ENCODE assay signal across 36 cellular contexts in genomic region chr2:107776333-107776732, GRCh38. TPM values are rescaled to one million over a fixed set of nuclear protein-coding genes. Genes with fewer than 3 reads are reported as not detected.
"Had no signal": no experiment of that assay in that cellular context is flagged by ENCODE, and none has a peak within 500 bp of the region (broad histone marks: within the 10 kb centered on the region; RNA-seq: fewer than 3 reads in every experiment).

No MANE protein-coding gene starts in this region.

- H3K36me3 Mint-ChIP-seq: activated CD8-positive, alpha-beta memory T cell treated with anti-CD3 and anti-CD28 coated beads, Interleukin-2, amount 10 ng/mL, durations not matched to agents 7 days and 5 days; activated naive CD4-positive, alpha-beta T cell treated with anti-CD3 and anti-CD28 coated beads, Interleukin-2, amount 10 ng/mL, durations not matched to agents 7 days and 5 days; activated naive CD8-positive, alpha-beta T cell; brain; IgD-negative memory B cell had no signal

- H3K27ac Mint-ChIP-seq: activated CD4-positive, alpha-beta memory T cell treated with anti-CD3 and anti-CD28 coated beads, Interleukin-2, amount 10 ng/mL, durations not matched to agents 7 days and 5 days; activated CD8-positive, alpha-beta memory T cell treated with anti-CD3 and anti-CD28 coated beads, Interleukin-2, amount 10 ng/mL, durations not matched to agents 7 days and 5 days; activated naive CD4-positive, alpha-beta T cell treated with anti-CD3 and anti-CD28 coated beads, Interleukin-2, amount 10 ng/mL, durations not matched to agents 7 days and 5 days; activated naive CD8-positive, alpha-beta T cell; activated naive CD8-positive, alpha-beta T cell treated with anti-CD3 and anti-CD28 coated beads, Interleukin-2, amount 50 U/mL, for 24 hours; IgD-negative memory B cell had no signal

- H3K36me3 ChIP-seq: WERI-Rb-1 had no signal

- H3K9me3 Mint-ChIP-seq: activated naive CD4-positive, alpha-beta T cell treated with anti-CD3 and anti-CD28 coated beads, Interleukin-2, amount 10 ng/mL, durations not matched to agents 7 days and 5 days; activated naive CD8-positive, alpha-beta T cell treated with anti-CD3 and anti-CD28 coated beads, Interleukin-2, amount 50 U/mL, for 24 hours; brain had no signal

- H2AFZ ChIP-seq: PC-9 had no signal

- ATAC-seq: activated CD8-positive, alpha-beta memory T cell treated with anti-CD3 and anti-CD28 coated beads, Interleukin-2, amount 10 ng/mL, durations not matched to agents 7 days and 5 days; activated naive CD8-positive, alpha-beta T cell treated with anti-CD3 and anti-CD28 coated beads, Interleukin-2, amount 50 U/mL, for 24 hours; Right ventricle myocardium inferior; SK-N-SH treated with all-trans-retinoic acid at 6 μM for 48 hours had no signal

- DNase-seq: activated CD4-positive, alpha-beta memory T cell treated with anti-CD3 and anti-CD28 coated beads, Interleukin-2, amount 10 ng/mL, durations not matched to agents 7 days and 5 days; activated CD4-positive, alpha-beta T cell treated with anti-CD3 and anti-CD28 coated beads for 1 hour; activated CD4-positive, alpha-beta T cell treated with anti-CD3 and anti-CD28 coated beads for 48 hours; activated CD4-positive, CD25-positive, alpha-beta regulatory T cell; activated CD8-positive, alpha-beta memory T cell treated with anti-CD3 and anti-CD28 coated beads for 24 hours; activated CD8-positive, alpha-beta memory T cell treated with anti-CD3 and anti-CD28 coated beads, Interleukin-2, amount 10 ng/mL, durations not matched to agents 7 days and 5 days; activated CD8-positive, alpha-beta memory T cell treated with anti-CD3 and anti-CD28 coated beads, Interleukin-2, amount 50 U/mL, for 48 hours; activated effector memory CD4-positive, alpha-beta T cell treated with Interleukin-2 at 50 U/mL for 16 hours; activated naive CD4-positive, alpha-beta T cell treated with anti-CD3 and anti-CD28 coated beads, Interleukin-2, amount 10 ng/mL, durations not matched to agents 7 days and 5 days; activated naive CD8-positive, alpha-beta T cell treated with anti-CD3 and anti-CD28 coated beads, Interleukin-2, amount 50 U/mL, for 24 hours; activated T-cell treated with anti-CD3 and anti-CD28 coated beads, Interleukin-2, amount 50 U/mL, for 48 hours; anterior cingulate cortex; caudate nucleus; cerebellar nuclear complex; Karpas-422; KBM-7; NCI-H1694 treated with DMSO at 0.1 percent for 48 hours; NCI-H2171 treated with DMSO at 0.1 percent for 48 hours; NCI-H226; NCI-H446 treated with DMSO at 0.1 percent for 48 hours; NCI-H524; NCI-H774; PC-9; SIG-M5; T-helper 1 cell; T-helper 2 cell; T-helper 9 cell; WERI-Rb-1 had no signal

- H3K27ac ChIP-seq: PC-9, RWPE1, WERI-Rb-1 had no signal

- H3K4me3 ChIP-seq: PC-9 had no signal

- H3K4me2 ChIP-seq: PC-9 had no signal

- H3K4me3 Mint-ChIP-seq: activated CD4-positive, alpha-beta memory T cell treated with anti-CD3 and anti-CD28 coated beads, Interleukin-2, amount 10 ng/mL, durations not matched to agents 7 days and 5 days; activated CD8-positive, alpha-beta memory T cell treated with anti-CD3 and anti-CD28 coated beads, Interleukin-2, amount 10 ng/mL, durations not matched to agents 7 days and 5 days; activated naive CD4-positive, alpha-beta T cell treated with anti-CD3 and anti-CD28 coated beads, Interleukin-2, amount 10 ng/mL, durations not matched to agents 7 days and 5 days; activated naive CD8-positive, alpha-beta T cell; activated naive CD8-positive, alpha-beta T cell treated with anti-CD3 and anti-CD28 coated beads, Interleukin-2, amount 50 U/mL, for 24 hours; brain; IgD-negative memory B cell had no signal

- H3K27me3 Mint-ChIP-seq: activated CD4-positive, alpha-beta memory T cell treated with anti-CD3 and anti-CD28 coated beads, Interleukin-2, amount 10 ng/mL, durations not matched to agents 7 days and 5 days; activated CD8-positive, alpha-beta memory T cell treated with anti-CD3 and anti-CD28 coated beads, Interleukin-2, amount 10 ng/mL, durations not matched to agents 7 days and 5 days; activated naive CD4-positive, alpha-beta T cell treated with anti-CD3 and anti-CD28 coated beads, Interleukin-2, amount 10 ng/mL, durations not matched to agents 7 days and 5 days; activated naive CD8-positive, alpha-beta T cell treated with anti-CD3 and anti-CD28 coated beads, Interleukin-2, amount 50 U/mL, for 24 hours; IgD-negative memory B cell had no signal

- H3K4me1 Mint-ChIP-seq: activated CD4-positive, alpha-beta memory T cell treated with anti-CD3 and anti-CD28 coated beads, Interleukin-2, amount 10 ng/mL, durations not matched to agents 7 days and 5 days; activated CD8-positive, alpha-beta memory T cell treated with anti-CD3 and anti-CD28 coated beads, Interleukin-2, amount 10 ng/mL, durations not matched to agents 7 days and 5 days; activated naive CD4-positive, alpha-beta T cell treated with anti-CD3 and anti-CD28 coated beads, Interleukin-2, amount 10 ng/mL, durations not matched to agents 7 days and 5 days; activated naive CD8-positive, alpha-beta T cell treated with anti-CD3 and anti-CD28 coated beads, Interleukin-2, amount 50 U/mL, for 24 hours; IgD-negative memory B cell had no signal

RNA-seq across cellular contexts. Expression of gene RGPD4, which starts 50.4 kb away (rescaled TPM):
- total RNA-seq: bronchial epithelial cell, OCI-LY7, PC-9 had no signal
- polyA plus RNA-seq: IgD-negative memory B cell had no signal
